ENCODE assay signal across 1 cellular context in genomic region chr12:47225356-47225755, GRCh38.
TF ChIP-seq lines count a peak whose summit lies in the region.

No MANE protein-coding gene starts in this region.

TF ChIP-seq in WTC11, 78 proteins besides CTCF, POLR2A, EP300 and RAD21 (continued from another document):
- TF ChIP-seq ZNF512 (CRISPR knock-in tag; IDR thresholded peaks at IDR 0.05; ENCODE audit: borderline replicate concordance) (no peak), NFE2L1 (CRISPR knock-in tag; IDR thresholded peaks at IDR 0.05) (no peak), ZNF263 (CRISPR knock-in tag; IDR thresholded peaks at IDR 0.05; ENCODE audit: low read depth) (no peak), CREB1 (CRISPR knock-in tag; IDR thresholded peaks at IDR 0.05) (no peak), ZNF423 (CRISPR knock-in tag; IDR thresholded peaks at IDR 0.05) (no peak)
